Comparison of ENCODE assay signal across 1 cellular context in the genomic region with DNA sequence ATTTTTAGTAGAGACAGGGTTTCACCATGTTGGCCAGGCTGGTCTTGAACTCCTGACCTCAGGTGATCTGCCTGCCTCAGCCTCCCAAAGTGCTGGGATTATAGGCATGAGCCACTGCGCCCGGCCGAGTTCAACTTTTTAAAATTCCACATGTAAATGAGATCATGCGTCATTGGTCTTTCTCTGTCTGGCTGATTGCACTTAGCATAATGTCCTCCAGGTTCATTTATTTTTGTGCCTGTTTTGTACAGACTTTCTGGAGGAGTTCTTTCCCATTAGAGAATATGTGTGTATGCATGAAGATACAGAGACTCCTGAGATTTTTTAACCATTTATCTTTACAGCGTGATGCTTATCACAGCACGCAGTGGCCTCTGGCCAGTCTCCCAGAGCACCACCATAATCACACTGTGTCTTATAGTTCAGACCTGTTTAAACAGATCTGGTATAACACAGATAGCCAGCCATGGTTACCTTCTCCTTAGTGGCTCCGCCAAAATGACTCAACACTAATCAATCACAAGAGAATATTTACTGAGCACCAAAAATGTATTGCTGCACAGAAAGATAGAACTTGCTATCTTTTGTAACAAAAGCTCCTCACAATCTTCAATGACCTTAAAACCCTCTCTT.
A peak's percentile ranks its signal among the peaks of the same experiment; 100 is the strongest.
TF ChIP-seq lines count a peak whose summit lies in the region.

No MANE protein-coding gene starts in this region.

TF ChIP-seq in HepG2, 621 proteins besides CTCF, POLR2A, EP300 and RAD21 (continues in another document):
- no peak for TF ChIP-seq ZNF629 (CRISPR knock-in tag; conservative IDR thresholded peaks at IDR 0.05)
- peak; percentile 16; the same call in 1 of the 2 replicates for TF ChIP-seq ZNF12 (CRISPR knock-in tag; IDR thresholded peaks at IDR 0.05)
- no peak for TF ChIP-seq ZNF260 (CRISPR knock-in tag; IDR thresholded peaks at IDR 0.05; ENCODE audit: borderline replicate concordance, low read depth)
- TF ChIP-seq JDP2 (CRISPR knock-in tag; IDR thresholded peaks at IDR 0.05; ENCODE audit: borderline replicate concordance): no peak
- TF ChIP-seq ZNF619 (CRISPR knock-in tag; IDR thresholded peaks at IDR 0.05): no peak
- no peak for TF ChIP-seq SOX13 (IDR thresholded peaks at IDR 0.05)
- peak in 1 of 2 experiments; percentile 65; a peak in 2 of 4 replicates for TF ChIP-seq SOX13 (CRISPR knock-in tag; conservative IDR thresholded peaks at IDR 0.05 in 1 of 2, IDR thresholded peaks at IDR 0.05 in 1 of 2)
- TF ChIP-seq, protein P1, sequence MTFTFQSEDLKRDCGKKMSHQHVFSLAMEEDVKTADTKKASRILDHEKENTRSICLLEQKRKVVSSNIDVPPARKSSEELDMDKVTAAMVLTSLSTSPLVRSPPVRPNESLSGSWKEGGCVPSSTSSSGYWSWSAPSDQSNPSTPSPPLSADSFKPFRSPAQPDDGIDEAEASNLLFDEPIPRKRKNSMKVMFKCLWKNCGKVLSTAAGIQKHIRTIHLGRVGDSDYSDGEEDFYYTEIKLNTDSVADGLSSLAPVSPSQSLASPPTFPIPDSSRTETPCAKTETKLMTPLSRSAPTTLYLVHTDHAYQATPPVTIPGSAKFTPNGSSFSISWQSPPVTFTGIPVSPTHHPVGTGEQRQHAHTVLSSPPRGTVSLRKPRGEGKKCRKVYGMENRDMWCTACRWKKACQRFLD (CRISPR knock-in tag; IDR thresholded peaks at IDR 0.05; ENCODE audit: borderline replicate concordance): no peak
- peak; percentile 68 for TF ChIP-seq FOSL2 (CRISPR knock-in tag; IDR thresholded peaks at IDR 0.05)
- TF ChIP-seq ZNF572 (CRISPR knock-in tag; IDR thresholded peaks at IDR 0.05): no peak
- TF ChIP-seq, protein P2, sequence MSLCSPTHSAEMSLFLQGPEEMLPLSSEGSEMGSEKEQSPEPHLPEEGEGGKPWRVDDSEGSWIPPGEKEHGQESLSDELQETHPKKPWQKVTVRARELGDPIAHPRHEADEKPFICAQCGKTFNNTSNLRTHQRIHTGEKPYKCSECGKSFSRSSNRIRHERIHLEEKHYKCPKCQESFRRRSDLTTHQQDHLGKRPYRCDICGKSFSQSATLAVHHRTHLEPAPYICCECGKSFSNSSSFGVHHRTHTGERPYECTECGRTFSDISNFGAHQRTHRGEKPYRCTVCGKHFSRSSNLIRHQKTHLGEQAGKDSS (CRISPR knock-in tag; IDR thresholded peaks at IDR 0.05; ENCODE audit: borderline replicate concordance, low read depth): no peak
- no peak for TF ChIP-seq SOX6 (IDR thresholded peaks at IDR 0.05)
- peak; percentile 37; the same call in 1 of the 2 replicates for TF ChIP-seq SOX6 (CRISPR knock-in tag; IDR thresholded peaks at IDR 0.05)
- TF ChIP-seq ZNF225 (CRISPR knock-in tag; IDR thresholded peaks at IDR 0.05): no peak
- no peak for TF ChIP-seq CHCHD3 (CRISPR knock-in tag; IDR thresholded peaks at IDR 0.05)
- TF ChIP-seq BCL6 (CRISPR knock-in tag; IDR thresholded peaks at IDR 0.05): 0 out of 2 replicates have a peak, but pooled peaks have one; percentile 6
- TF ChIP-seq, protein P3, sequence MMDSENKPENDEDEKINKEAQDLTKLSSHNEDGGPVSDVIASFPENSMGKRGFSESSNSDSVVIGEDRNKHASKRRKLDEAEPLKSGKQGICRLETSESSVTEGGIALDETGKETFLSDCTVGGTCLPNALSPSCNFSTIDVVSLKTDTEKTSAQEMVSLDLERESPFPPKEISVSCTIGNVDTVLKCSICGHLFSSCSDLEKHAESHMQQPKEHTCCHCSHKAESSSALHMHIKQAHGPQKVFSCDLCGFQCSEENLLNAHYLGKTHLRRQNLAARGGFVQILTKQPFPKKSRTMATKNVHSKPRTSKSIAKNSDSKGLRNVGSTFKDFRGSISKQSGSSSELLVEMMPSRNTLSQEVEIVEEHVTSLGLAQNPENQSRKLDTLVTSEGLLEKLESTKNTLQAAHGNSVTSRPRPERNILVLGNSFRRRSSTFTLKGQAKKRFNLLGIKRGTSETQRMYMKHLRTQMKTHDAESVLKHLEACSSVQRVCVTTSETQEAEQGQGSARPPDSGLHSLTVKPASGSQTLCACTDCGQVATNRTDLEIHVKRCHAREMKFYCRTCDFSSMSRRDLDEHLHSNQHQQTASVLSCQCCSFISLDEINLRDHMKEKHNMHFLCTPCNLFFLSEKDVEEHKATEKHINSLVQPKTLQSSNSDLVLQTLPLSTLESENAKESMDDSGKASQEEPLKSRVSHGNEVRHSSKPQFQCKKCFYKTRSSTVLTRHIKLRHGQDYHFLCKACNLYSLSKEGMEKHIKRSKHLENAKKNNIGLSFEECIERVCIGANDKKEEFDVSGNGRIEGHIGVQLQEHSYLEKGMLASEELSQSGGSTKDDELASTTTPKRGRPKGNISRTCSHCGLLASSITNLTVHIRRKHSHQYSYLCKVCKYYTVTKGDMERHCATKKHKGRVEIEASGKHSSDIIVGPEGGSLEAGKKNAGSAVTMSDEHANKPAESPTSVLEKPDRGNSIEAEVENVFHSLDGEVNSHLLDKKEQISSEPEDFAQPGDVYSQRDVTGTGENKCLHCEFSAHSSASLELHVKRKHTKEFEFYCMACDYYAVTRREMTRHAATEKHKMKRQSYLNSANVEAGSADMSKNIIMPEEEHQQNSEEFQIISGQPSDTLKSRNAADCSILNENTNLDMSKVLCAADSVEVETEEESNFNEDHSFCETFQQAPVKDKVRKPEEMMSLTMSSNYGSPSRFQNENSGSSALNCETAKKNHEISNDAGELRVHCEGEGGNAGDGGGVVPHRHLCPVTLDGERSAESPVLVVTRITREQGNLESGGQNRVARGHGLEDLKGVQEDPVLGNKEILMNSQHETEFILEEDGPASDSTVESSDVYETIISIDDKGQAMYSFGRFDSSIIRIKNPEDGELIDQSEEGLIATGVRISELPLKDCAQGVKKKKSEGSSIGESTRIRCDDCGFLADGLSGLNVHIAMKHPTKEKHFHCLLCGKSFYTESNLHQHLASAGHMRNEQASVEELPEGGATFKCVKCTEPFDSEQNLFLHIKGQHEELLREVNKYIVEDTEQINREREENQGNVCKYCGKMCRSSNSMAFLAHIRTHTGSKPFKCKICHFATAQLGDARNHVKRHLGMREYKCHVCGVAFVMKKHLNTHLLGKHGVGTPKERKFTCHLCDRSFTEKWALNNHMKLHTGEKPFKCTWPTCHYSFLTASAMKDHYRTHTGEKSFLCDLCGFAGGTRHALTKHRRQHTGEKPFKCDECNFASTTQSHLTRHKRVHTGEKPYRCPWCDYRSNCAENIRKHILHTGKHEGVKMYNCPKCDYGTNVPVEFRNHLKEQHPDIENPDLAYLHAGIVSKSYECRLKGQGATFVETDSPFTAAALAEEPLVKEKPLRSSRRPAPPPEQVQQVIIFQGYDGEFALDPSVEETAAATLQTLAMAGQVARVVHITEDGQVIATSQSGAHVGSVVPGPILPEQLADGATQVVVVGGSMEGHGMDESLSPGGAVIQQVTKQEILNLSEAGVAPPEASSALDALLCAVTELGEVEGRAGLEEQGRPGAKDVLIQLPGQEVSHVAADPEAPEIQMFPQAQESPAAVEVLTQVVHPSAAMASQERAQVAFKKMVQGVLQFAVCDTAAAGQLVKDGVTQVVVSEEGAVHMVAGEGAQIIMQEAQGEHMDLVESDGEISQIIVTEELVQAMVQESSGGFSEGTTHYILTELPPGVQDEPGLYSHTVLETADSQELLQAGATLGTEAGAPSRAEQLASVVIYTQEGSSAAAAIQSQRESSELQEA (CRISPR knock-in tag; IDR thresholded peaks at IDR 0.05; ENCODE audit: not compliant biosample characterization): no peak
- TF ChIP-seq BORCS8-MEF2B (CRISPR knock-in tag; IDR thresholded peaks at IDR 0.05): no peak
- no peak for TF ChIP-seq ADNP (CRISPR knock-in tag; IDR thresholded peaks at IDR 0.05)
- no peak for TF ChIP-seq ZSCAN20 (CRISPR knock-in tag; IDR thresholded peaks at IDR 0.05; ENCODE audit: borderline replicate concordance)
- TF ChIP-seq, protein P4, sequence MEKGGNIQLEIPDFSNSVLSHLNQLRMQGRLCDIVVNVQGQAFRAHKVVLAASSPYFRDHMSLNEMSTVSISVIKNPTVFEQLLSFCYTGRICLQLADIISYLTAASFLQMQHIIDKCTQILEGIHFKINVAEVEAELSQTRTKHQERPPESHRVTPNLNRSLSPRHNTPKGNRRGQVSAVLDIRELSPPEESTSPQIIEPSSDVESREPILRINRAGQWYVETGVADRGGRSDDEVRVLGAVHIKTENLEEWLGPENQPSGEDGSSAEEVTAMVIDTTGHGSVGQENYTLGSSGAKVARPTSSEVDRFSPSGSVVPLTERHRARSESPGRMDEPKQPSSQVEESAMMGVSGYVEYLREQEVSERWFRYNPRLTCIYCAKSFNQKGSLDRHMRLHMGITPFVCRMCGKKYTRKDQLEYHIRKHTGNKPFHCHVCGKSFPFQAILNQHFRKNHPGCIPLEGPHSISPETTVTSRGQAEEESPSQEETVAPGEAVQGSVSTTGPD (CRISPR knock-in tag; IDR thresholded peaks at IDR 0.05): 0 out of 2 replicates have a peak, but pooled peaks have one; percentile 41
- TF ChIP-seq SETDB1 (CRISPR knock-in tag; IDR thresholded peaks at IDR 0.05; ENCODE audit: borderline replicate concordance): no peak
- TF ChIP-seq MEIS1 (CRISPR knock-in tag; IDR thresholded peaks at IDR 0.05; ENCODE audit: borderline replicate concordance): no peak
- no peak for TF ChIP-seq SMARCE1 (IDR thresholded peaks at IDR 0.05; ENCODE audit: borderline replicate concordance)
- TF ChIP-seq, protein P5, sequence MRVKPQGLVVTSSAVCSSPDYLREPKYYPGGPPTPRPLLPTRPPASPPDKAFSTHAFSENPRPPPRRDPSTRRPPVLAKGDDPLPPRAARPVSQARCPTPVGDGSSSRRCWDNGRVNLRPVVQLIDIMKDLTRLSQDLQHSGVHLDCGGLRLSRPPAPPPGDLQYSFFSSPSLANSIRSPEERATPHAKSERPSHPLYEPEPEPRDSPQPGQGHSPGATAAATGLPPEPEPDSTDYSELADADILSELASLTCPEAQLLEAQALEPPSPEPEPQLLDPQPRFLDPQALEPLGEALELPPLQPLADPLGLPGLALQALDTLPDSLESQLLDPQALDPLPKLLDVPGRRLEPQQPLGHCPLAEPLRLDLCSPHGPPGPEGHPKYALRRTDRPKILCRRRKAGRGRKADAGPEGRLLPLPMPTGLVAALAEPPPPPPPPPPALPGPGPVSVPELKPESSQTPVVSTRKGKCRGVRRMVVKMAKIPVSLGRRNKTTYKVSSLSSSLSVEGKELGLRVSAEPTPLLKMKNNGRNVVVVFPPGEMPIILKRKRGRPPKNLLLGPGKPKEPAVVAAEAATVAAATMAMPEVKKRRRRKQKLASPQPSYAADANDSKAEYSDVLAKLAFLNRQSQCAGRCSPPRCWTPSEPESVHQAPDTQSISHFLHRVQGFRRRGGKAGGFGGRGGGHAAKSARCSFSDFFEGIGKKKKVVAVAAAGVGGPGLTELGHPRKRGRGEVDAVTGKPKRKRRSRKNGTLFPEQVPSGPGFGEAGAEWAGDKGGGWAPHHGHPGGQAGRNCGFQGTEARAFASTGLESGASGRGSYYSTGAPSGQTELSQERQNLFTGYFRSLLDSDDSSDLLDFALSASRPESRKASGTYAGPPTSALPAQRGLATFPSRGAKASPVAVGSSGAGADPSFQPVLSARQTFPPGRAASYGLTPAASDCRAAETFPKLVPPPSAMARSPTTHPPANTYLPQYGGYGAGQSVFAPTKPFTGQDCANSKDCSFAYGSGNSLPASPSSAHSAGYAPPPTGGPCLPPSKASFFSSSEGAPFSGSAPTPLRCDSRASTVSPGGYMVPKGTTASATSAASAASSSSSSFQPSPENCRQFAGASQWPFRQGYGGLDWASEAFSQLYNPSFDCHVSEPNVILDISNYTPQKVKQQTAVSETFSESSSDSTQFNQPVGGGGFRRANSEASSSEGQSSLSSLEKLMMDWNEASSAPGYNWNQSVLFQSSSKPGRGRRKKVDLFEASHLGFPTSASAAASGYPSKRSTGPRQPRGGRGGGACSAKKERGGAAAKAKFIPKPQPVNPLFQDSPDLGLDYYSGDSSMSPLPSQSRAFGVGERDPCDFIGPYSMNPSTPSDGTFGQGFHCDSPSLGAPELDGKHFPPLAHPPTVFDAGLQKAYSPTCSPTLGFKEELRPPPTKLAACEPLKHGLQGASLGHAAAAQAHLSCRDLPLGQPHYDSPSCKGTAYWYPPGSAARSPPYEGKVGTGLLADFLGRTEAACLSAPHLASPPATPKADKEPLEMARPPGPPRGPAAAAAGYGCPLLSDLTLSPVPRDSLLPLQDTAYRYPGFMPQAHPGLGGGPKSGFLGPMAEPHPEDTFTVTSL (CRISPR knock-in tag; IDR thresholded peaks at IDR 0.05; ENCODE audit: borderline replicate concordance): no peak
- TF ChIP-seq, protein P6, sequence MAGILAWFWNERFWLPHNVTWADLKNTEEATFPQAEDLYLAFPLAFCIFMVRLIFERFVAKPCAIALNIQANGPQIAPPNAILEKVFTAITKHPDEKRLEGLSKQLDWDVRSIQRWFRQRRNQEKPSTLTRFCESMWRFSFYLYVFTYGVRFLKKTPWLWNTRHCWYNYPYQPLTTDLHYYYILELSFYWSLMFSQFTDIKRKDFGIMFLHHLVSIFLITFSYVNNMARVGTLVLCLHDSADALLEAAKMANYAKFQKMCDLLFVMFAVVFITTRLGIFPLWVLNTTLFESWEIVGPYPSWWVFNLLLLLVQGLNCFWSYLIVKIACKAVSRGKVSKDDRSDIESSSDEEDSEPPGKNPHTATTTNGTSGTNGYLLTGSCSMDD (CRISPR knock-in tag; IDR thresholded peaks at IDR 0.05): no peak
- no peak for TF ChIP-seq ZSCAN12 (CRISPR knock-in tag; IDR thresholded peaks at IDR 0.05)
- TF ChIP-seq, protein P7, sequence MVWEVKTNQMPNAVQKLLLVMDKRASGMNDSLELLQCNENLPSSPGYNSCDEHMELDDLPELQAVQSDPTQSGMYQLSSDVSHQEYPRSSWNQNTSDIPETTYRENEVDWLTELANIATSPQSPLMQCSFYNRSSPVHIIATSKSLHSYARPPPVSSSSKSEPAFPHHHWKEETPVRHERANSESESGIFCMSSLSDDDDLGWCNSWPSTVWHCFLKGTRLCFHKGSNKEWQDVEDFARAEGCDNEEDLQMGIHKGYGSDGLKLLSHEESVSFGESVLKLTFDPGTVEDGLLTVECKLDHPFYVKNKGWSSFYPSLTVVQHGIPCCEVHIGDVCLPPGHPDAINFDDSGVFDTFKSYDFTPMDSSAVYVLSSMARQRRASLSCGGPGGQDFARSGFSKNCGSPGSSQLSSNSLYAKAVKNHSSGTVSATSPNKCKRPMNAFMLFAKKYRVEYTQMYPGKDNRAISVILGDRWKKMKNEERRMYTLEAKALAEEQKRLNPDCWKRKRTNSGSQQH (CRISPR knock-in tag; IDR thresholded peaks at IDR 0.05; ENCODE audit: low read depth): no peak
- no peak for TF ChIP-seq SOX5 (CRISPR knock-in tag; IDR thresholded peaks at IDR 0.05; ENCODE audit: borderline replicate concordance)
- TF ChIP-seq, protein P8, sequence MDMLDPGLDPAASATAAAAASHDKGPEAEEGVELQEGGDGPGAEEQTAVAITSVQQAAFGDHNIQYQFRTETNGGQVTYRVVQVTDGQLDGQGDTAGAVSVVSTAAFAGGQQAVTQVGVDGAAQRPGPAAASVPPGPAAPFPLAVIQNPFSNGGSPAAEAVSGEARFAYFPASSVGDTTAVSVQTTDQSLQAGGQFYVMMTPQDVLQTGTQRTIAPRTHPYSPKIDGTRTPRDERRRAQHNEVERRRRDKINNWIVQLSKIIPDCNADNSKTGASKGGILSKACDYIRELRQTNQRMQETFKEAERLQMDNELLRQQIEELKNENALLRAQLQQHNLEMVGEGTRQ (IDR thresholded peaks at IDR 0.05; ENCODE audit: low read depth, low read length): no peak
- TF ChIP-seq, protein P8 (CRISPR knock-in tag; IDR thresholded peaks at IDR 0.05; ENCODE audit: borderline replicate concordance): no peak
- TF ChIP-seq ZNF205 (CRISPR knock-in tag; IDR thresholded peaks at IDR 0.05): peak; percentile 92; the same call in 1 of the 2 replicates
- no peak for TF ChIP-seq ZNF460 (CRISPR knock-in tag; IDR thresholded peaks at IDR 0.05; ENCODE audit: borderline replicate concordance)
- TF ChIP-seq ZFP41 (CRISPR knock-in tag; IDR thresholded peaks at IDR 0.05; ENCODE audit: borderline replicate concordance): no peak
